Comparison of ENCODE assay signal across 8 cellular contexts in genomic region chr17:40219073-40219860, GRCh38. TPM values are rescaled to one million over a fixed set of nuclear protein-coding genes. Genes with fewer than 3 reads are reported as not detected.
DNase-seq lines count a peak whose midpoint lies in the region; ATAC-seq and TF ChIP-seq lines count a peak whose summit lies in the region.

WIPF2 (plus strand) TSS chr17:40219304; CDS start chr17:40256460, 37,156 bp downstream.

- peak within 1 kb of the TSS; percentile 38 for H3K23ac ChIP-seq in trophoblast cell (ENCODE audit: low read length)

- H3K36me3 Mint-ChIP-seq in type B pancreatic cell: no peaks in the 10 kb centered on the region

- peaks cover 8% of the 10 kb centered on the region for H3K79me1 ChIP-seq in trophoblast cell (ENCODE audit: low read length)

- H4K8ac ChIP-seq in trophoblast cell (ENCODE audit: low read depth, low read length): peak within 1 kb of the TSS; percentile 98

- peaks cover 10% of the 10 kb centered on the region for H3K4me1 Mint-ChIP-seq in type B pancreatic cell (ENCODE audit: unreplicated experiment)

- ATAC-seq in HG02642 (IDR thresholded peaks at IDR 0.05; ENCODE audit: poor library complexity, unreplicated experiment): peak; percentile 92

- peaks cover 12% of the 10 kb centered on the region for H3K79me2 ChIP-seq in trophoblast cell (ENCODE audit: control insufficient read depth, insufficient read depth, low read length, poor library complexity)

- H3K27me3 Mint-ChIP-seq in type B pancreatic cell: no peaks in the 10 kb centered on the region

- peak; percentile 96 to 99 (median 98) for DNase-seq in NCI-H1417 (lab: John Stamatoyannopoulos, UW)
- peak; percentile 94 to 95 for DNase-seq in SW 1271 (lab: John Stamatoyannopoulos, UW)
- peak; percentile 94 for DNase-seq in activated naive CD8-positive, alpha-beta T cell treated with anti-CD3 and anti-CD28 coated beads, Interleukin-2, amount 50 U/mL, for 16 hours (ENCODE audit: low read depth, low spot score)
- DNase-seq in cardiac septum (ENCODE audit: low spot score): peak; percentile 98
- peak; percentile 94 to 99 for DNase-seq in trophoblast cell
- DNase-seq in type B pancreatic cell (ENCODE audit: extremely low spot score, unreplicated experiment): peak; percentile 99

- no peaks in the 10 kb centered on the region for H3K36me3 ChIP-seq in trophoblast cell (ENCODE audit: control insufficient read depth in 1 of 2, insufficient read depth in 2 of 2, low read length in 2 of 2)

- TF ChIP-seq POLR2A in GM10847 (IDR thresholded peaks at IDR 0.05; ENCODE audit: extremely low read depth, insufficient read length): peak; percentile 29

- peak within 1 kb of the TSS; percentile 84 for H3K9ac ChIP-seq in trophoblast cell (ENCODE audit: low read length)

- intact Hi-C loops in cardiac septum (cut with DNase I): loop anchor here (5.0 kb wide), 1 partner anchor 68 kb away; the partner anchor contains the start of gene CDC6

- H3K4me1 ChIP-seq in trophoblast cell (ENCODE audit: control insufficient read depth in 1 of 2, insufficient read depth in 2 of 2, low read length in 2 of 2): peaks cover 5% of the 10 kb centered on the region in 2 experiments

- peak within 1 kb of the TSS; percentile 89 for H3K4ac ChIP-seq in trophoblast cell (ENCODE audit: low read depth, low read length)

- H3K4me3 Mint-ChIP-seq in type B pancreatic cell: peak within 1 kb of the TSS; percentile 96

- peak within 1 kb of the TSS; percentile 94 for H2BK120ac ChIP-seq in trophoblast cell (ENCODE audit: insufficient read depth, low read length, poor library complexity)

- no peaks in the 10 kb centered on the region for H3K9me3 Mint-ChIP-seq in type B pancreatic cell

- H4K12ac ChIP-seq in trophoblast cell (ENCODE audit: low read depth, low read length): peak within 1 kb of the TSS; percentile 99

- no peak within 1 kb of the TSS for H2BK12ac ChIP-seq in trophoblast cell (ENCODE audit: low read length)

- H3K27ac Mint-ChIP-seq in type B pancreatic cell: peak within 1 kb of the TSS; percentile 94

- peak within 1 kb of the TSS; percentile 99 for H2BK5ac ChIP-seq in trophoblast cell (ENCODE audit: low read depth, low read length, poor library complexity)

- H3K27me3 ChIP-seq in trophoblast cell (ENCODE audit: insufficient read depth, low read length): no peaks in the 10 kb centered on the region

- H4K91ac ChIP-seq in trophoblast cell (ENCODE audit: low read depth, low read length): peak within 1 kb of the TSS; percentile 97

- H2AK5ac ChIP-seq in trophoblast cell (ENCODE audit: low read length): peak within 1 kb of the TSS; percentile 92

- no peaks in the 10 kb centered on the region for H3K9me3 ChIP-seq in trophoblast cell (ENCODE audit: insufficient read depth, low read depth, low read length)

- peak; percentile 91 for TF ChIP-seq CTCF in type B pancreatic cell (conservative IDR thresholded peaks at IDR 0.05)

- H3K27ac ChIP-seq in trophoblast cell (ENCODE audit: low read depth, low read length): peak within 1 kb of the TSS; percentile 100

- H3K4me3 ChIP-seq in trophoblast cell (ENCODE audit: low read depth, low read length): peak within 1 kb of the TSS; percentile 81

- H3K18ac ChIP-seq in trophoblast cell (ENCODE audit: low read length): peak within 1 kb of the TSS; percentile 98

- WGBS in trophoblast cell (ENCODE audit: extremely low coverage, insufficient coverage, insufficient read length): no CpG with 5 or more reads among the region's 60 CpGs

- peak within 1 kb of the TSS; percentile 98 for H2AFZ ChIP-seq in trophoblast cell (ENCODE audit: insufficient read depth, low read length, poor library complexity)

- peak within 1 kb of the TSS; percentile 97 for H3K4me2 ChIP-seq in trophoblast cell (ENCODE audit: low read length)

- peak within 1 kb of the TSS; percentile 99 for H3K14ac ChIP-seq in trophoblast cell (ENCODE audit: low read length)

RNA-seq across cellular contexts. Expression of gene WIPF2, which starts in this region (rescaled TPM):
- total RNA-seq in cardiac septum (13.3 TPM), type B pancreatic cell (ENCODE audit: low replicate concordance) (27.2 and 35.3 TPM in 2 replicates)
- polyA plus RNA-seq in trophoblast cell (2013): 31.9 and 33.3 TPM in 2 replicates

Comparison
In these comparisons a context has a peak if more than half of its experiments do, and no peak if none do; other contexts are left out.
1. Peak in every context shown above with its lines: DNase-seq, ATAC-seq, H3K4me3 ChIP-seq and H3K27ac ChIP-seq.